18 cellular contexts compared by ENCODE assay signal in genomic region chr16:80058236-80058635, GRCh38.
DNase-seq lines count a peak whose midpoint lies in the region; TF ChIP-seq lines count a peak whose summit lies in the region.
"Had no signal": no experiment of that assay in that cellular context is flagged by ENCODE, and none has a peak within 500 bp of the region (broad histone marks: within the 10 kb centered on the region; RNA-seq: fewer than 3 reads in every experiment).

No MANE protein-coding gene starts in this region.

- H3K27ac Mint-ChIP-seq in Caco-2 (ENCODE audit: unreplicated experiment): no peak overlapping the region
- H3K27ac Mint-ChIP-seq: B cell; H9; stimulated activated naive CD8-positive, alpha-beta T cell treated with anti-CD3 and anti-CD28 coated beads, Interleukin-15, Interleukin-2, amounts not matched to agents 100 ng/mL and 50 ng/mL, for 24 hours had no signal

- POLR2A ChIA-PET in Caco-2 (lab: Charles Lee): no interaction called here

- DNase-seq in SK-N-DZ (ENCODE audit: low spot score): peak; percentile 72
- DNase-seq in fibroblast of mammary gland (ENCODE audit: low read depth): peak; percentile 6
- DNase-seq in lower leg skin (ENCODE audit: low spot score in 2 of 2): peak; percentile 39 to 90
- peak; percentile 70 to 87 for DNase-seq in suprapubic skin (ENCODE audit: low spot score in 2 of 2)
- no peak for DNase-seq in hippocampal formation (lab: John Stamatoyannopoulos, UW)
- no peak for DNase-seq in Caco-2
- no peak for DNase-seq in iPS-NIHi7 (ENCODE audit: extremely low spot score)
- no peak for DNase-seq in NCI-H526 (lab: John Stamatoyannopoulos, UW)
- DNase-seq: activated CD8-positive, alpha-beta memory T cell treated with anti-CD3 and anti-CD28 coated beads for 24 hours; activated effector memory CD4-positive, alpha-beta T cell treated with Interleukin-2 at 50 U/mL for 16 hours; DMS53; effector CD4-positive, alpha-beta T cell; H9; NCI-H1105 treated with DMSO at 0.1 percent for 48 hours; NCI-H446 treated with DMSO at 0.1 percent for 48 hours had no signal

- BruUV-seq in Caco-2 (replicated peaks; lab: Mats Ljungman, UMichigan): no TSS peak

- TF ChIP-seq EP300 in suprapubic skin (IDR thresholded peaks at IDR 0.05): no peak

- CTCF ChIA-PET in Caco-2 (lab: Charles Lee): no interaction called here

- no peaks in the 10 kb centered on the region for H3K36me3 Mint-ChIP-seq in Caco-2 (ENCODE audit: insufficient read depth, unreplicated experiment)

- H3K27ac ChIP-seq in suprapubic skin: peak overlapping the region; percentile 67

- H3K27me3 Mint-ChIP-seq in Caco-2 (ENCODE audit: insufficient read depth, unreplicated experiment): no peaks in the 10 kb centered on the region
- H3K27me3 Mint-ChIP-seq: B cell; stimulated activated naive CD8-positive, alpha-beta T cell treated with anti-CD3 and anti-CD28 coated beads, Interleukin-15, Interleukin-2, amounts not matched to agents 100 ng/mL and 50 ng/mL, for 24 hours had no signal

- no peak overlapping the region for H3K4me3 ChIP-seq in fibroblast of mammary gland (ENCODE audit: control insufficient read depth, low read depth, low read length)
- H3K4me3 ChIP-seq in lower leg skin (ENCODE audit: low read depth, poor library complexity, severe bottlenecking): no peak overlapping the region
- H3K4me3 ChIP-seq in suprapubic skin: no peak overlapping the region
- H3K4me3 ChIP-seq in Caco-2 (ENCODE audit: low read depth, low read length): no peak overlapping the region
- H3K4me3 ChIP-seq: left lung had no signal

- TF ChIP-seq CTCF in fibroblast of mammary gland (conservative IDR thresholded peaks at IDR 0.05; ENCODE audit: control insufficient read depth, insufficient read depth, low read depth, low read length) (no peak), lower leg skin (IDR thresholded peaks at IDR 0.05) (no peak), suprapubic skin (IDR thresholded peaks at IDR 0.05) (no peak), Caco-2 (IDR thresholded peaks at IDR 0.05; ENCODE audit: insufficient read depth in 1 of 2, low read depth in 1 of 2, low read length in 1 of 2, severe bottlenecking in 1 of 2, unreplicated experiment in 1 of 2) (no peak)

- TF ChIP-seq POLR2A in lower leg skin (IDR thresholded peaks at IDR 0.05): no peak
- TF ChIP-seq POLR2A in suprapubic skin (IDR thresholded peaks at IDR 0.05): no peak

- no peak overlapping the region for H3K4me3 Mint-ChIP-seq in Caco-2 (ENCODE audit: unreplicated experiment)
- H3K4me3 Mint-ChIP-seq: B cell; H9; stimulated activated naive CD8-positive, alpha-beta T cell treated with anti-CD3 and anti-CD28 coated beads, Interleukin-15, Interleukin-2, amounts not matched to agents 100 ng/mL and 50 ng/mL, for 24 hours had no signal

- H3K36me3 ChIP-seq in suprapubic skin (no peaks in the 10 kb centered on the region), Caco-2 (ENCODE audit: control insufficient read depth, insufficient read depth, low read length) (no peaks in the 10 kb centered on the region)
- H3K36me3 ChIP-seq: left lung had no signal

- H3K27me3 ChIP-seq in suprapubic skin (no peaks in the 10 kb centered on the region), Caco-2 (replicated peaks; ENCODE audit: control insufficient read depth, insufficient read depth, low read length) (no peaks in the 10 kb centered on the region)
- H3K27me3 ChIP-seq: left lung had no signal

- peaks cover 10% of the 10 kb centered on the region for H3K9me3 Mint-ChIP-seq in Caco-2 (ENCODE audit: unreplicated experiment)
- H3K9me3 Mint-ChIP-seq: H9; stimulated activated naive CD8-positive, alpha-beta T cell treated with anti-CD3 and anti-CD28 coated beads, Interleukin-15, Interleukin-2, amounts not matched to agents 100 ng/mL and 50 ng/mL, for 24 hours had no signal

- intact Hi-C loops in lower leg skin (cut with DNase I; ENCODE audit: low total_unique reads) (no loop called here), Caco-2 (cut with micrococcal nuclease; ENCODE audit: unreplicated experiment) (no loop called here)

- H3K9me3 ChIP-seq in suprapubic skin (no peaks in the 10 kb centered on the region), Caco-2 (no peaks in the 10 kb centered on the region)
- H3K9me3 ChIP-seq: left lung had no signal

- H3K4me1 Mint-ChIP-seq in Caco-2 (ENCODE audit: low read depth, unreplicated experiment): peaks cover 6% of the 10 kb centered on the region
- H3K4me1 Mint-ChIP-seq: B cell had no signal

- 13 to 15% methylated on average over 10 of the region's 10 CpGs for WGBS in lower leg skin, 2 donors
- WGBS in suprapubic skin: 17% methylated on average over 10 of the region's 10 CpGs

- H3K4me1 ChIP-seq in suprapubic skin (peaks cover 24% of the 10 kb centered on the region), Caco-2 (peaks cover 7% of the 10 kb centered on the region)
- H3K4me1 ChIP-seq: left lung had no signal

Comparison
In these comparisons a context has a peak if more than half of its experiments do, and no peak if none do; other contexts are left out.
1. DNase-seq: peak in SK-N-DZ (single experiment), fibroblast of mammary gland (single experiment), lower leg skin (2 of 2) and suprapubic skin (2 of 2); none in hippocampal formation (0 of 2), Caco-2 (0 of 2), iPS-NIHi7 (single experiment) and NCI-H526 (0 of 2).